In genomic region chr11:9533736-9534473, GRCh38 we compare ENCODE assay signal across 21 cellular contexts. TPM values are rescaled to one million over a fixed set of nuclear protein-coding genes. Genes with fewer than 3 reads are reported as not detected.
DNase-seq lines count a peak whose midpoint lies in the region; ATAC-seq and TF ChIP-seq lines count a peak whose summit lies in the region.
"Had no signal": no experiment of that assay in that cellular context is flagged by ENCODE, and none has a peak within 500 bp of the region (broad histone marks: within the 10 kb centered on the region; RNA-seq: fewer than 3 reads in every experiment).

No MANE protein-coding gene starts in this region.

- dilution Hi-C loops in mammary epithelial cell (cut with HindIII; ENCODE audit: low sequenced_read_pairs), result loop anchor here (5.0 kb wide), 2 partner anchors 63 to 77 kb away; no protein-coding TSS in a partner anchor

- H3K4me1 ChIP-seq in mammary epithelial cell (ENCODE audit: insufficient read depth, low read length) (peaks cover 6% of the 10 kb centered on the region), breast epithelium (no peaks in the 10 kb centered on the region)

- no peak for TF ChIP-seq POLR2A in breast epithelium (IDR thresholded peaks at IDR 0.05)

- H3K27ac Mint-ChIP-seq in chondrocyte (ENCODE audit: unreplicated experiment), result peak overlapping the region; percentile 18
- peak overlapping the region; percentile 4 for H3K27ac Mint-ChIP-seq in neural crest cell (ENCODE audit: unreplicated experiment)
- H3K27ac Mint-ChIP-seq: T-cell had no signal

- H3K9me3 Mint-ChIP-seq in chondrocyte (ENCODE audit: low read depth) (no peaks in the 10 kb centered on the region), neural crest cell (no peaks in the 10 kb centered on the region)
- H3K9me3 Mint-ChIP-seq: T-cell had no signal

- H3K36me3 Mint-ChIP-seq in chondrocyte (ENCODE audit: low read depth) (no peaks in the 10 kb centered on the region), neural crest cell (ENCODE audit: low read depth) (no peaks in the 10 kb centered on the region)
- H3K36me3 Mint-ChIP-seq: T-cell had no signal

- no peak overlapping the region for H3K4me2 ChIP-seq in mammary epithelial cell (ENCODE audit: insufficient read depth, low read depth, low read length)

- H3K27me3 ChIP-seq in mammary epithelial cell (ENCODE audit: insufficient read depth, low read length) (no peaks in the 10 kb centered on the region), breast epithelium (no peaks in the 10 kb centered on the region)
- H3K27me3 ChIP-seq: right atrium auricular region, upper lobe of left lung had no signal

- H3K4me3 Mint-ChIP-seq in chondrocyte (ENCODE audit: unreplicated experiment) (no peak overlapping the region), neural crest cell (no peak overlapping the region)
- H3K4me3 Mint-ChIP-seq: T-cell had no signal

- peaks cover 39% of the 10 kb centered on the region for H3K4me1 Mint-ChIP-seq in chondrocyte (ENCODE audit: low read depth)
- H3K4me1 Mint-ChIP-seq in neural crest cell, result peaks cover 27% of the 10 kb centered on the region
- H3K4me1 Mint-ChIP-seq: T-cell had no signal

- BruUV-seq in mammary epithelial cell (replicated peaks; lab: Mats Ljungman, UMichigan), result no TSS peak

- no peaks in the 10 kb centered on the region for H3K9me3 ChIP-seq in mammary epithelial cell (replicated peaks; ENCODE audit: insufficient read depth, low read length)
- H3K9me3 ChIP-seq in breast epithelium, result no peaks in the 10 kb centered on the region
- H3K9me3 ChIP-seq: right atrium auricular region, upper lobe of left lung had no signal

- H3K36me3 ChIP-seq in mammary epithelial cell (ENCODE audit: insufficient read depth, low read length), result no peaks in the 10 kb centered on the region
- H3K36me3 ChIP-seq in breast epithelium, result no peaks in the 10 kb centered on the region
- H3K36me3 ChIP-seq: right atrium auricular region, upper lobe of left lung had no signal

- no peak for DNase-seq in mammary epithelial cell
- no peak for DNase-seq in breast epithelium (ENCODE audit: low spot score in 2 of 2)
- DNase-seq in chondrocyte (ENCODE audit: low spot score), result no peak
- DNase-seq in neural crest cell (ENCODE audit: low read depth, low spot score), result no peak
- no peak for DNase-seq in foreskin melanocyte
- DNase-seq: activated CD4-positive, alpha-beta T cell treated with anti-CD3 and anti-CD28 coated beads, Interleukin-2, amount 50 U/mL, for 48 hours; activated naive CD4-positive, alpha-beta T cell treated with anti-CD3 and anti-CD28 coated beads, Interleukin-2, amount 50 U/mL, for 16 hours; activated T-cell treated with anti-CD3 and anti-CD28 coated beads for 4 hours; AML-193; DMS79 treated with DMSO at 0.1 percent for 48 hours; kidney glomerular epithelial cell; midbrain; SHP77; stimulated activated naive CD4-positive, alpha-beta T cell; T-cell; upper lobe of left lung had no signal

- no peaks in the 10 kb centered on the region for H3K79me2 ChIP-seq in mammary epithelial cell (ENCODE audit: insufficient read depth, low read length)

- H3K9ac ChIP-seq in mammary epithelial cell (ENCODE audit: insufficient read depth, low read length), result no peak overlapping the region

- no peak for ATAC-seq in activated CD4-positive, CD25-positive, alpha-beta regulatory T cell treated with anti-CD3 and anti-CD28 coated beads, Interleukin-2, amount 50 U/mL, for 24 hours
- ATAC-seq in GM18517 (IDR thresholded peaks at IDR 0.05; ENCODE audit: unreplicated experiment), result no peak
- no peak for ATAC-seq in HG02981 (IDR thresholded peaks at IDR 0.05; ENCODE audit: unreplicated experiment)
- ATAC-seq: T-cell had no signal

- in situ Hi-C loops in mammary epithelial cell (cut with MboI; ENCODE audit: low sequenced_read_pairs in 2 of 2), result no loop called here

- WGBS in mammary epithelial cell (ENCODE audit: low coverage, missing lambda C conversion rate), result 67% methylated on average over 5 of the region's 5 CpGs

- H2AFZ ChIP-seq in mammary epithelial cell (ENCODE audit: low read depth, low read length), result peak overlapping the region; percentile 17

- no peaks in the 10 kb centered on the region for H4K20me1 ChIP-seq in mammary epithelial cell (ENCODE audit: insufficient read depth, low read length)

- H3K4me3 ChIP-seq in mammary epithelial cell (replicated peaks in 1 of 3; ENCODE audit: insufficient read depth in 1 of 3, low read depth in 2 of 3, low read length in 3 of 3) (no peak overlapping the region), breast epithelium (no peak overlapping the region)
- H3K4me3 ChIP-seq: right atrium auricular region, upper lobe of left lung had no signal

- H3K27me3 Mint-ChIP-seq in chondrocyte (ENCODE audit: low read depth), result no peaks in the 10 kb centered on the region
- no peaks in the 10 kb centered on the region for H3K27me3 Mint-ChIP-seq in neural crest cell (ENCODE audit: low read depth)
- H3K27me3 Mint-ChIP-seq: T-cell had no signal

- CTCF ChIA-PET in mammary epithelial cell (lab: Charles Lee; ENCODE audit: low non-redundant PET), result interaction anchor here (1.8 kb wide), 1 partner anchor 42 kb away, joined by 11 read pairs; no protein-coding TSS in a partner anchor

- intact Hi-C loops in mammary epithelial cell (cut with micrococcal nuclease), result no loop called here
- intact Hi-C loops in breast epithelium (cut with DNase I; ENCODE audit: low total_unique reads), result no loop called here

- H3K27ac ChIP-seq in mammary epithelial cell (ENCODE audit: insufficient read depth, low read depth, low read length), result no peak overlapping the region
- peak overlapping the region in 1 of 2 donors; percentile 84 for H3K27ac ChIP-seq in breast epithelium
- H3K27ac ChIP-seq: 22Rv1, upper lobe of left lung had no signal

- no peak for TF ChIP-seq CTCF in mammary epithelial cell (conservative IDR thresholded peaks at IDR 0.05 in 1 of 2, IDR thresholded peaks at IDR 0.05 in 1 of 2; ENCODE audit: extremely low read depth in 1 of 2, insufficient read depth in 1 of 2, low read depth in 1 of 2, low read length in 2 of 2)
- no peak for TF ChIP-seq CTCF in breast epithelium (IDR thresholded peaks at IDR 0.05)
- TF ChIP-seq CTCF in chondrocyte (IDR thresholded peaks at IDR 0.05), result no peak
- no peak for TF ChIP-seq CTCF in neural crest cell (conservative IDR thresholded peaks at IDR 0.05)

RNA-seq across cellular contexts. Expression of gene WEE1, which starts 39.6 kb away (rescaled TPM):
- total RNA-seq in mammary epithelial cell (10 to 100 TPM; 49.8 to 53.0 TPM), breast epithelium (100 to 1,000 TPM in 1 of 3 donors, 10 to 100 TPM in 2; 25.0 to 128 (median 66.5) TPM), chondrocyte (17.8 to 31.2 TPM (median 17.8 TPM) in 3 replicates), neural crest cell (66.6 and 71.8 TPM in 2 replicates)
- polyA plus RNA-seq in mammary epithelial cell, result 31.1 TPM
- 45.0 TPM for polyA minus RNA-seq in mammary epithelial cell
